In genomic region chr1:145891587-145892485, GRCh38 we compare ENCODE assay signal across 1 cellular context.
TF ChIP-seq lines count a peak whose summit lies in the region.

No MANE protein-coding gene starts in this region.

TF ChIP-seq in HEK293, 187 proteins besides CTCF, POLR2A, EP300 and RAD21 (continued from another document):
- TF ChIP-seq ATF2 (tag by site-specific recombination; IDR thresholded peaks at IDR 0.05; ENCODE audit: low read depth), result no peak
- no peak for TF ChIP-seq ZNF174 (tag by site-specific recombination; IDR thresholded peaks at IDR 0.05)
- TF ChIP-seq ZNF555 (tag by site-specific recombination; conservative IDR thresholded peaks at IDR 0.05), result no peak
- TF ChIP-seq ZBTB26 (tag by site-specific recombination; optimal IDR thresholded peaks at IDR 0.05), result no peak
- no peak for TF ChIP-seq ZNF510 (tag by site-specific recombination; IDR thresholded peaks at IDR 0.05; ENCODE audit: insufficient replicate concordance)
- no peak for TF ChIP-seq ZNF596 (tag by site-specific recombination; IDR thresholded peaks at IDR 0.05)
- TF ChIP-seq ZNF24 (tag by site-specific recombination; IDR thresholded peaks at IDR 0.05), result peak; percentile 96
- no peak; the same call in 1 of the 2 replicates for TF ChIP-seq REPIN1 (tag by site-specific recombination; IDR thresholded peaks at IDR 0.05; ENCODE audit: low read depth)
- TF ChIP-seq KLF9 (tag by site-specific recombination; IDR thresholded peaks at IDR 0.05; ENCODE audit: low read depth), result no peak
- TF ChIP-seq ZNF324 (tag by site-specific recombination; IDR thresholded peaks at IDR 0.05), result peak; percentile 76; the same call in 1 of the 2 replicates
- no peak for TF ChIP-seq ZNF488 (tag by site-specific recombination; IDR thresholded peaks at IDR 0.05)
- TF ChIP-seq PRDM2 (tag by site-specific recombination; IDR thresholded peaks at IDR 0.05; ENCODE audit: borderline replicate concordance), result no peak
- peak; percentile 97 for TF ChIP-seq ZNF341 (tag by site-specific recombination; IDR thresholded peaks at IDR 0.05; ENCODE audit: low read depth)
- no peak for TF ChIP-seq ZNF701 (tag by site-specific recombination; IDR thresholded peaks at IDR 0.05)
- TF ChIP-seq ZNF416 (tag by site-specific recombination; IDR thresholded peaks at IDR 0.05), result no peak
- TF ChIP-seq ZNF138 (tag by site-specific recombination; IDR thresholded peaks at IDR 0.05; ENCODE audit: borderline replicate concordance), result no peak
- TF ChIP-seq ZFP3 (tag by site-specific recombination; IDR thresholded peaks at IDR 0.05; ENCODE audit: low read depth), result no peak
- peak; percentile 69 for TF ChIP-seq ZIC2 (tag by site-specific recombination; IDR thresholded peaks at IDR 0.05)
- peak; percentile 55; the same call in 1 of the 2 replicates for TF ChIP-seq ZNF664 (tag by site-specific recombination; IDR thresholded peaks at IDR 0.05)
- no peak for TF ChIP-seq MEIS1 (CRISPR knock-in tag; IDR thresholded peaks at IDR 0.05; ENCODE audit: borderline replicate concordance)
- TF ChIP-seq PRDM6 (tag by site-specific recombination; IDR thresholded peaks at IDR 0.05), result no peak
- TF ChIP-seq ZNF658 (tag by site-specific recombination; IDR thresholded peaks at IDR 0.05), result no peak
- no peak for TF ChIP-seq PBX3 (CRISPR knock-in tag; IDR thresholded peaks at IDR 0.05)
- no peak for TF ChIP-seq ZNF514 (tag by site-specific recombination; IDR thresholded peaks at IDR 0.05)
- TF ChIP-seq ZNF518A (tag by site-specific recombination; conservative IDR thresholded peaks at IDR 0.05; ENCODE audit: low read depth), result no peak; the same call in 1 of the 2 replicates
- TF ChIP-seq ZNF146 (tag by site-specific recombination; IDR thresholded peaks at IDR 0.05), result no peak
- TF ChIP-seq IKZF3 (tag by site-specific recombination; IDR thresholded peaks at IDR 0.05), result peak; percentile 100
- TF ChIP-seq ZNF580 (tag by site-specific recombination; IDR thresholded peaks at IDR 0.05), result no peak
- no peak for TF ChIP-seq AEBP2 (tag by site-specific recombination; IDR thresholded peaks at IDR 0.05; ENCODE audit: borderline replicate concordance)
